In the genomic region with DNA sequence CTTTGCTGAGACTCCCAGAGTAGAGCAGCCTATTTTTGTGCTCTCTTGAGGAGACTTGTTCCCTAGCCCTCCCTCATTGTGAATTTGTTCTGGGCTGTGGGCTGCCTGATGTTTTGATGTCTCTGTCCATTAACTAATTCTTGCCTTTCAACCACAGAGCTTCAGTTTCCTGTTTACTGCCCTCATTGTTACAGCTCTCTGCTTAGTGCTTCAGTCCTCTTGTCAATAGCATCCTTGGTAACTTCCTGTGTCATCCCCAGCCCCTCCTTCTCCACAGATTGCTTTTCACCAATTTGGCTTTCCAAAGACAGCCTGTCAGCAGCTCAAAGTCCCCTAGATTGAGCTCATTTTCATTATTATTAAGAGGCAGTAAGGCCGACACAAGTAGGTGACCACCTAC, we compare ENCODE assay signal across 15 cellular contexts.
DNase-seq lines count a peak whose midpoint lies in the region; ATAC-seq and TF ChIP-seq lines count a peak whose summit lies in the region.
"Had no signal": no experiment of that assay in that cellular context is flagged by ENCODE, and none has a peak within 500 bp of the region (broad histone marks: within the 10 kb centered on the region; RNA-seq: fewer than 3 reads in every experiment).

No MANE protein-coding gene starts in this region.

- H3K36me3 ChIP-seq in colonic mucosa = no peaks in the 10 kb centered on the region
- H3K36me3 ChIP-seq: adrenal gland, esophagus muscularis mucosa had no signal

- ATAC-seq in GM18907 (IDR thresholded peaks at IDR 0.05; ENCODE audit: unreplicated experiment) = peak; percentile 56
- ATAC-seq in right cardiac atrium = no peak

- H3K9me3 ChIP-seq in colonic mucosa = no peaks in the 10 kb centered on the region
- H3K9me3 ChIP-seq in right cardiac atrium (ENCODE audit: control insufficient read depth, low read length) = no peaks in the 10 kb centered on the region
- H3K9me3 ChIP-seq: adrenal gland, esophagus muscularis mucosa had no signal

- no peak for TF ChIP-seq CTCF in colonic mucosa (IDR thresholded peaks at IDR 0.05)
- TF ChIP-seq CTCF in coronary artery (IDR thresholded peaks at IDR 0.05) = no peak

- intact Hi-C loops in colonic mucosa (cut with DNase I) = no loop called here
- intact Hi-C loops in right cardiac atrium (cut with DNase I) = no loop called here

- no peak overlapping the region for H3K9ac ChIP-seq in colonic mucosa (ENCODE audit: low read depth in 2 of 2, low read length in 2 of 2)

- H3K27me3 ChIP-seq in colonic mucosa (no peaks in the 10 kb centered on the region), right cardiac atrium (ENCODE audit: control insufficient read depth, insufficient read depth) (no peaks in the 10 kb centered on the region)
- H3K27me3 ChIP-seq: adrenal gland, esophagus muscularis mucosa had no signal

- H3K27ac ChIP-seq in colonic mucosa (no peak overlapping the region), right cardiac atrium (ENCODE audit: low read length) (no peak overlapping the region), coronary artery (no peak overlapping the region)
- H3K27ac ChIP-seq: adrenal gland, esophagus muscularis mucosa had no signal

- WGBS in right cardiac atrium = 57% methylated on average over 1 of the region's 1 CpG

- H3K4me3 ChIP-seq in colonic mucosa (no peak overlapping the region), right cardiac atrium (ENCODE audit: low read length) (no peak overlapping the region), coronary artery (no peak overlapping the region)
- H3K4me3 ChIP-seq: adrenal gland, esophagus muscularis mucosa had no signal

- peak; percentile 67 for DNase-seq in Ammon's horn (ENCODE audit: low spot score)
- peak; percentile 81 for DNase-seq in NCI-H748 (lab: John Stamatoyannopoulos, UW; ENCODE audit: unreplicated experiment)
- peak; percentile 5 for DNase-seq in iPS DF 4.7 (ENCODE audit: extremely low read depth, low spot score)
- no peak for DNase-seq in NOMO-1 treated with dmso at 0.1 percent for 144 hours (lab: John Stamatoyannopoulos, UW; ENCODE audit: unreplicated experiment)
- DNase-seq in colonic mucosa = no peak
- no peak for DNase-seq in right cardiac atrium
- no peak for DNase-seq in coronary artery (ENCODE audit: low spot score)
- DNase-seq: activated CD4-positive, alpha-beta T cell treated with anti-CD3 and anti-CD28 coated beads, Interleukin-2, amount 50 U/mL, for 48 hours; adrenal gland; Calu3; MV-4-11; NCI-H2171 treated with DMSO at 0.1 percent for 48 hours; stimulated activated naive CD4-positive, alpha-beta T cell had no signal

- H3K4me1 ChIP-seq in colonic mucosa (no peaks in the 10 kb centered on the region), right cardiac atrium (ENCODE audit: control insufficient read depth, insufficient read depth, low read length) (no peaks in the 10 kb centered on the region)
- H3K4me1 ChIP-seq: adrenal gland had no signal

Comparison
In these comparisons a context has a peak if more than half of its experiments do, and no peak if none do; other contexts are left out.
1. DNase-seq: peak in Ammon's horn (single experiment), NCI-H748 (single experiment) and iPS DF 4.7 (single experiment); none in NOMO-1 treated with dmso at 0.1 percent for 144 hours (single experiment), colonic mucosa (single experiment), right cardiac atrium (0 of 3) and coronary artery (single experiment).